ENCODE assay signal across 12 cellular contexts in genomic region chr13:113855012-113855921, GRCh38. TPM values are rescaled to one million over a fixed set of nuclear protein-coding genes. Genes with fewer than 3 reads are reported as not detected.
A peak's percentile ranks its signal among the peaks of the same experiment; 100 is the strongest.
DNase-seq lines count a peak whose midpoint lies in the region; ATAC-seq, FAIRE-seq and TF ChIP-seq lines count a peak whose summit lies in the region.
"Had no signal": no experiment of that assay in that cellular context is flagged by ENCODE, and none has a peak within 500 bp of the region (broad histone marks: within the 10 kb centered on the region; RNA-seq: fewer than 3 reads in every experiment).

No MANE protein-coding gene starts in this region.

- H3K4me1 ChIP-seq in kidney (ENCODE audit: control insufficient read depth in 1 of 2, insufficient read depth in 1 of 2, low read depth in 1 of 2, low read length in 2 of 2): peaks cover 35 to 66% of the 10 kb centered on the region in 2 donors

- H3K36me3 Mint-ChIP-seq in brain: peaks cover 4% of the 10 kb centered on the region
- H3K36me3 Mint-ChIP-seq in stimulated activated naive B cell treated with anti-CD40 and anti-IgM and Interleukin-4, amounts not matched to agents 10 μg/mL and 1 μg/mL and 100 μg/mL, for 72 hours: peaks cover 35 to 64% of the 10 kb centered on the region in 2 donors
- H3K36me3 Mint-ChIP-seq in activated CD4-positive, alpha-beta T cell treated with anti-CD3 and anti-CD28 coated beads, Interleukin-2, amount 10 ng/mL, durations not matched to agents 24 days and 14 days (ENCODE audit: low read depth): no peaks in the 10 kb centered on the region

- intact Hi-C loops in kidney (cut with DNase I): no loop called here
- intact Hi-C loops in activated CD4-positive, alpha-beta T cell treated with anti-CD3 and anti-CD28 coated beads, Interleukin-2, amount 10 ng/mL, durations not matched to agents 24 days and 14 days (cut with micrococcal nuclease): no loop called here

- peaks cover 0 to 3% (median 0%) of the 10 kb centered on the region in 5 experiments for H3K9me3 Mint-ChIP-seq in brain
- H3K9me3 Mint-ChIP-seq in stimulated activated naive B cell treated with anti-CD40 and anti-IgM and Interleukin-4, amounts not matched to agents 10 μg/mL and 1 μg/mL and 100 μg/mL, for 72 hours: peaks cover 9 to 13% of the 10 kb centered on the region in 2 donors
- peaks cover 11% of the 10 kb centered on the region for H3K9me3 Mint-ChIP-seq in activated CD4-positive, alpha-beta T cell treated with anti-CD3 and anti-CD28 coated beads, Interleukin-2, amount 10 ng/mL, durations not matched to agents 24 days and 14 days

- H3K4me3 ChIP-seq in kidney (ENCODE audit: low read length in 2 of 2): no peak overlapping the region

- no peak for FAIRE-seq in kidney (lab: Jason Lieb, UNC)

- no peaks in the 10 kb centered on the region for H3K27me3 Mint-ChIP-seq in brain
- H3K27me3 Mint-ChIP-seq in stimulated activated naive B cell treated with anti-CD40 and anti-IgM and Interleukin-4, amounts not matched to agents 10 μg/mL and 1 μg/mL and 100 μg/mL, for 72 hours: peaks cover 37% of the 10 kb centered on the region in 2 donors
- H3K27me3 Mint-ChIP-seq in activated CD4-positive, alpha-beta T cell treated with anti-CD3 and anti-CD28 coated beads, Interleukin-2, amount 10 ng/mL, durations not matched to agents 24 days and 14 days: peaks cover 10% of the 10 kb centered on the region

- H3K27ac ChIP-seq in KOPT-K1 (ENCODE audit: low read depth, low read length, poor library complexity, severe bottlenecking): peak overlapping the region; percentile 27
- H3K27ac ChIP-seq in kidney (ENCODE audit: low read depth in 2 of 2, low read length in 2 of 2): no peak overlapping the region

- peaks cover 4% of the 10 kb centered on the region for H3K9me3 ChIP-seq in KOPT-K1 (ENCODE audit: insufficient read depth, low read length, poor library complexity, severe bottlenecking)
- no peaks in the 10 kb centered on the region for H3K9me3 ChIP-seq in kidney (ENCODE audit: control insufficient read depth in 1 of 2, low read length in 2 of 2)

- peak; percentile 8 to 24 for ATAC-seq in stimulated activated naive B cell treated with anti-CD40 and anti-IgM and Interleukin-4, amounts not matched to agents 10 μg/mL and 1 μg/mL and 100 μg/mL, for 72 hours (replicated peaks)
- ATAC-seq in GM21528 (IDR thresholded peaks at IDR 0.05; ENCODE audit: low FRiP score, unreplicated experiment): no peak
- ATAC-seq: esophagus mucosa had no signal

- DNase-seq in kidney: peak; percentile 57
- no peak for DNase-seq in stimulated activated naive B cell treated with anti-CD40 and anti-IgM and Interleukin-4, amounts not matched to agents 10 μg/mL and 1 μg/mL and 100 μg/mL, for 72 hours
- no peak for DNase-seq in epidermal melanocyte (ENCODE audit: insufficient read length, low spot score)
- DNase-seq in activated CD4-positive, alpha-beta T cell treated with anti-CD3 and anti-CD28 coated beads, Interleukin-2, amount 10 ng/mL, durations not matched to agents 24 days and 14 days: no peak
- DNase-seq: activated CD4-positive, alpha-beta T cell treated with anti-CD3 and anti-CD28 coated beads for 48 hours; amniotic stem cell; NCI-H446; SHP77 treated with DMSO at 0.1 percent for 48 hours had no signal

- H3K27ac Mint-ChIP-seq in brain: peak overlapping the region in 3 of 5 experiments; percentile 40 to 94 (median 61)
- H3K27ac Mint-ChIP-seq in stimulated activated naive B cell treated with anti-CD40 and anti-IgM and Interleukin-4, amounts not matched to agents 10 μg/mL and 1 μg/mL and 100 μg/mL, for 72 hours: no peak overlapping the region
- no peak overlapping the region for H3K27ac Mint-ChIP-seq in activated CD4-positive, alpha-beta T cell treated with anti-CD3 and anti-CD28 coated beads, Interleukin-2, amount 10 ng/mL, durations not matched to agents 24 days and 14 days

- H3K36me3 ChIP-seq in KOPT-K1 (ENCODE audit: insufficient read depth, low read length): no peaks in the 10 kb centered on the region
- peaks cover 6 to 14% of the 10 kb centered on the region in 2 donors for H3K36me3 ChIP-seq in kidney (ENCODE audit: control insufficient read depth in 1 of 2, insufficient read depth in 2 of 2, low read length in 2 of 2)

- peak overlapping the region in 1 of 5 experiments; percentile 1 for H3K4me3 Mint-ChIP-seq in brain
- H3K4me3 Mint-ChIP-seq in stimulated activated naive B cell treated with anti-CD40 and anti-IgM and Interleukin-4, amounts not matched to agents 10 μg/mL and 1 μg/mL and 100 μg/mL, for 72 hours: peak overlapping the region; percentile 43 to 67
- H3K4me3 Mint-ChIP-seq in activated CD4-positive, alpha-beta T cell treated with anti-CD3 and anti-CD28 coated beads, Interleukin-2, amount 10 ng/mL, durations not matched to agents 24 days and 14 days: no peak overlapping the region

- TF ChIP-seq CTCF in brain (conservative IDR thresholded peaks at IDR 0.05) (no peak), kidney (IDR thresholded peaks at IDR 0.05; ENCODE audit: borderline replicate concordance, extremely low read depth, insufficient read depth) (no peak)

- H3K9ac ChIP-seq in kidney (ENCODE audit: low read length in 2 of 2): no peak overlapping the region

- peaks cover 62% of the 10 kb centered on the region for H3K4me1 Mint-ChIP-seq in brain
- peaks cover 31 to 34% of the 10 kb centered on the region in 2 donors for H3K4me1 Mint-ChIP-seq in stimulated activated naive B cell treated with anti-CD40 and anti-IgM and Interleukin-4, amounts not matched to agents 10 μg/mL and 1 μg/mL and 100 μg/mL, for 72 hours
- peaks cover 12% of the 10 kb centered on the region for H3K4me1 Mint-ChIP-seq in activated CD4-positive, alpha-beta T cell treated with anti-CD3 and anti-CD28 coated beads, Interleukin-2, amount 10 ng/mL, durations not matched to agents 24 days and 14 days

RNA-seq across cellular contexts. Expression of gene GAS6, which starts 8.6 kb away (rescaled TPM):
- 43.7 TPM for polyA plus RNA-seq in brain (ENCODE audit: insufficient read depth, low read depth, low replicate concordance)
- total RNA-seq in kidney: 83.5 TPM
- 135 TPM for polyA plus RNA-seq in kidney (ENCODE audit: insufficient read depth, low read depth, low replicate concordance)
- total RNA-seq in activated CD4-positive, alpha-beta T cell treated with anti-CD3 and anti-CD28 coated beads, Interleukin-2, amount 10 ng/mL, durations not matched to agents 24 days and 14 days: 0.17 and 0.54 TPM in 2 replicates

Comparison
In these comparisons a context has a peak if more than half of its experiments do, and no peak if none do; other contexts are left out.
1. H3K27ac Mint-ChIP-seq: peak in brain (3 of 5); none in stimulated activated naive B cell treated with anti-CD40 and anti-IgM and Interleukin-4, amounts not matched to agents 10 μg/mL and 1 μg/mL and 100 μg/mL, for 72 hours (single experiment) and activated CD4-positive, alpha-beta T cell treated with anti-CD3 and anti-CD28 coated beads, Interleukin-2, amount 10 ng/mL, durations not matched to agents 24 days and 14 days (single experiment).
2. RNA of gene GAS6, which starts 8.6 kb away (total RNA-seq): 83.5 TPM in kidney (single experiment); 0.17 to 0.54 TPM in activated CD4-positive, alpha-beta T cell treated with anti-CD3 and anti-CD28 coated beads, Interleukin-2, amount 10 ng/mL, durations not matched to agents 24 days and 14 days; every median in the first group is over 10 times any median in the second.